Comparison of ENCODE assay signal across 1 cellular context in the genomic region with DNA sequence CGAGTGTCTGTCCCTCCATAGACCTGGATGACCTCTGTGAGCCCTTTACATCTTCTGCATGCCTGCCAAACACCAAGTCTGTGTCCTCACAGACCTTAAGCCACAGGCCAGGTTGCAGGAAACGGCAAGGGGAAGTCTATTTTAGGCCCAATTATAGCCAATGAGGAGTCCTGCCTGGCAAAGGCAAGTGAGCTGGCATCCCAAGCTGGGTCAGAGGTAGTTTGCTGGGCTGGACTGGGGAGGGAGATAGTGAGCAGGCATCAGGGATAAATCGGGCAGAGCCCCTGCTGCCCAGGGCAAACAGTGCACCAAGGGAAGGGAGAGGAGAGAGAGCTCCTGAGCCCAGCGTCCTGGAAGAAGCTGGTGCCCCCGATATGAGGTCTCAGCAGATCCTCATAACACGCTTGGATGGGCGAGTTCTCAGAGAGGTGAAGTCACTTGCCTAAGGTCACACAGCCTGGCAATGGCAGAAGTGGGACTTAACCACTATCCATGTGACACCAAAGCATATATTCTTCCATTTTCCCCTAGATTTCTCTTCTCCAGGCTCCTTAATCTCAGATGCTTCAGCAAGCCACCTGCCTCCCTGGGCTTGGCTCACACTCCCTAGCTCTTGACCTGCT.
TF ChIP-seq lines count a peak whose summit lies in the region.

No MANE protein-coding gene starts in this region.

TF ChIP-seq in HepG2, 621 proteins besides CTCF, POLR2A, EP300 and RAD21:
- TF ChIP-seq SRSF9 (IDR thresholded peaks at IDR 0.05; ENCODE audit: borderline replicate concordance, insufficient read depth, low read depth, low read length, poor library complexity, severe bottlenecking) (no peak), NRL (CRISPR knock-in tag; IDR thresholded peaks at IDR 0.05; ENCODE audit: borderline replicate concordance) (no peak), SRSF4 (IDR thresholded peaks at IDR 0.05; ENCODE audit: low read depth, low read length, poor library complexity, severe bottlenecking) (no peak), ZNF768 (CRISPR knock-in tag; IDR thresholded peaks at IDR 0.05) (peak; percentile 95), FOXA3 (CRISPR knock-in tag; IDR thresholded peaks at IDR 0.05) (no peak)
- TF ChIP-seq, protein P1, sequence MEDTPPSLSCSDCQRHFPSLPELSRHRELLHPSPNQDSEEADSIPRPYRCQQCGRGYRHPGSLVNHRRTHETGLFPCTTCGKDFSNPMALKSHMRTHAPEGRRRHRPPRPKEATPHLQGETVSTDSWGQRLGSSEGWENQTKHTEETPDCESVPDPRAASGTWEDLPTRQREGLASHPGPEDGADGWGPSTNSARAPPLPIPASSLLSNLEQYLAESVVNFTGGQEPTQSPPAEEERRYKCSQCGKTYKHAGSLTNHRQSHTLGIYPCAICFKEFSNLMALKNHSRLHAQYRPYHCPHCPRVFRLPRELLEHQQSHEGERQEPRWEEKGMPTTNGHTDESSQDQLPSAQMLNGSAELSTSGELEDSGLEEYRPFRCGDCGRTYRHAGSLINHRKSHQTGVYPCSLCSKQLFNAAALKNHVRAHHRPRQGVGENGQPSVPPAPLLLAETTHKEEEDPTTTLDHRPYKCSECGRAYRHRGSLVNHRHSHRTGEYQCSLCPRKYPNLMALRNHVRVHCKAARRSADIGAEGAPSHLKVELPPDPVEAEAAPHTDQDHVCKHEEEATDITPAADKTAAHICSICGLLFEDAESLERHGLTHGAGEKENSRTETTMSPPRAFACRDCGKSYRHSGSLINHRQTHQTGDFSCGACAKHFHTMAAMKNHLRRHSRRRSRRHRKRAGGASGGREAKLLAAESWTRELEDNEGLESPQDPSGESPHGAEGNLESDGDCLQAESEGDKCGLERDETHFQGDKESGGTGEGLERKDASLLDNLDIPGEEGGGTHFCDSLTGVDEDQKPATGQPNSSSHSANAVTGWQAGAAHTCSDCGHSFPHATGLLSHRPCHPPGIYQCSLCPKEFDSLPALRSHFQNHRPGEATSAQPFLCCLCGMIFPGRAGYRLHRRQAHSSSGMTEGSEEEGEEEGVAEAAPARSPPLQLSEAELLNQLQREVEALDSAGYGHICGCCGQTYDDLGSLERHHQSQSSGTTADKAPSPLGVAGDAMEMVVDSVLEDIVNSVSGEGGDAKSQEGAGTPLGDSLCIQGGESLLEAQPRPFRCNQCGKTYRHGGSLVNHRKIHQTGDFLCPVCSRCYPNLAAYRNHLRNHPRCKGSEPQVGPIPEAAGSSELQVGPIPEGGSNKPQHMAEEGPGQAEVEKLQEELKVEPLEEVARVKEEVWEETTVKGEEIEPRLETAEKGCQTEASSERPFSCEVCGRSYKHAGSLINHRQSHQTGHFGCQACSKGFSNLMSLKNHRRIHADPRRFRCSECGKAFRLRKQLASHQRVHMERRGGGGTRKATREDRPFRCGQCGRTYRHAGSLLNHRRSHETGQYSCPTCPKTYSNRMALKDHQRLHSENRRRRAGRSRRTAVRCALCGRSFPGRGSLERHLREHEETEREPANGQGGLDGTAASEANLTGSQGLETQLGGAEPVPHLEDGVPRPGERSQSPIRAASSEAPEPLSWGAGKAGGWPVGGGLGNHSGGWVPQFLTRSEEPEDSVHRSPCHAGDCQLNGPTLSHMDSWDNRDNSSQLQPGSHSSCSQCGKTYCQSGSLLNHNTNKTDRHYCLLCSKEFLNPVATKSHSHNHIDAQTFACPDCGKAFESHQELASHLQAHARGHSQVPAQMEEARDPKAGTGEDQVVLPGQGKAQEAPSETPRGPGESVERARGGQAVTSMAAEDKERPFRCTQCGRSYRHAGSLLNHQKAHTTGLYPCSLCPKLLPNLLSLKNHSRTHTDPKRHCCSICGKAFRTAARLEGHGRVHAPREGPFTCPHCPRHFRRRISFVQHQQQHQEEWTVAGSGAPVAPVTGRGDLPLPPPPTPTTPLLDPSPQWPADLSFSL (CRISPR knock-in tag; IDR thresholded peaks at IDR 0.05): no peak
TF ChIP-seq in HepG2: peak in this region for 1.
